ENCODE assay signal across 9 cellular contexts in the genomic region with DNA sequence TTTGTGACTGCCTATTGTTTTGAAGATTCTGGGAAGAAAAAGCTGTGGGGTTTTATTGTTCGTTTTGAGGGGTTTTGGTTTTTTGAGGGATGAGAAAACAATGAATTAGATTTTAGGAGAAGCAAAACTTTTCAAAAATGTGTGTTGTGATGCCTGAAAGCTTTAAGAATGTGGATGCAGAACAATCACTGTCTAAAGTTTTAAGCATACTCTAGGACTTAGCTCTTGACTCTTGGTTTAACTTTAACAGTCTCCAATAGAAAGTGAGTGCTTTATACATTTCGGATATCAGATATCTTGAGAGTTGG. TPM values are rescaled to one million over a fixed set of nuclear protein-coding genes. Genes with fewer than 3 reads are reported as not detected.
A peak's percentile ranks its signal among the peaks of the same experiment; 100 is the strongest.
DNase-seq lines count a peak whose midpoint lies in the region; ATAC-seq, FAIRE-seq and TF ChIP-seq lines count a peak whose summit lies in the region.
"Had no signal": no experiment of that assay in that cellular context is flagged by ENCODE, and none has a peak within 500 bp of the region (broad histone marks: within the 10 kb centered on the region; RNA-seq: fewer than 3 reads in every experiment).

No MANE protein-coding gene starts in this region.

- CTCF ChIA-PET in T-cell (lab: Charles Lee): interaction anchor here (0.6 to 1.8 kb wide), 6 partner anchors 10 to 1081 kb away, joined by 3 to 5 read pairs (median 3); no protein-coding TSS in a partner anchor

- H3K4me3 Mint-ChIP-seq in activated naive CD8-positive, alpha-beta T cell: peak overlapping the region; percentile 66
- H3K4me3 Mint-ChIP-seq in activated naive CD8-positive, alpha-beta T cell treated with anti-CD3 and anti-CD28 coated beads for 36 hours: no peak overlapping the region
- peak overlapping the region; percentile 94 to 97 (median 95) for H3K4me3 Mint-ChIP-seq in T-cell
- peak overlapping the region; percentile 87 to 93 for H3K4me3 Mint-ChIP-seq in stimulated activated naive B cell treated with anti-CD40 and anti-IgM and Interleukin-4, amounts not matched to agents 10 μg/mL and 1 μg/mL and 100 μg/mL, for 72 hours

- POLR2A ChIA-PET in T-cell (lab: Charles Lee): no interaction called here

- H3K4me1 ChIP-seq in pancreas: peaks cover 0 to 14% (median 4%) of the 10 kb centered on the region in 3 donors

- H3K4me3 ChIP-seq in fibroblast of pulmonary artery (replicated peaks; ENCODE audit: low read depth, low read length) (no peak overlapping the region), pancreas (no peak overlapping the region)
- H3K4me3 ChIP-seq: body of pancreas had no signal

- no peaks in the 10 kb centered on the region for H3K9me3 Mint-ChIP-seq in activated naive CD8-positive, alpha-beta T cell (ENCODE audit: low read depth)
- peaks cover 3% of the 10 kb centered on the region for H3K9me3 Mint-ChIP-seq in activated naive CD8-positive, alpha-beta T cell treated with anti-CD3 and anti-CD28 coated beads for 36 hours
- H3K9me3 Mint-ChIP-seq in T-cell: no peaks in the 10 kb centered on the region
- H3K9me3 Mint-ChIP-seq in stimulated activated naive B cell treated with anti-CD40 and anti-IgM and Interleukin-4, amounts not matched to agents 10 μg/mL and 1 μg/mL and 100 μg/mL, for 72 hours: no peaks in the 10 kb centered on the region

- no peaks in the 10 kb centered on the region for H3K36me3 Mint-ChIP-seq in activated naive CD8-positive, alpha-beta T cell
- peaks cover 2% of the 10 kb centered on the region for H3K36me3 Mint-ChIP-seq in activated naive CD8-positive, alpha-beta T cell treated with anti-CD3 and anti-CD28 coated beads for 36 hours
- no peaks in the 10 kb centered on the region for H3K36me3 Mint-ChIP-seq in T-cell
- H3K36me3 Mint-ChIP-seq in stimulated activated naive B cell treated with anti-CD40 and anti-IgM and Interleukin-4, amounts not matched to agents 10 μg/mL and 1 μg/mL and 100 μg/mL, for 72 hours: peaks cover 2 to 7% of the 10 kb centered on the region in 2 donors

- H3K27ac ChIP-seq in pancreas: no peak overlapping the region
- H3K27ac ChIP-seq: body of pancreas had no signal

- 6 to 7% methylated on average over 2 of the region's 2 CpGs for WGBS in pancreas, 2 donors

- no peak overlapping the region for H3K27ac Mint-ChIP-seq in activated naive CD8-positive, alpha-beta T cell
- no peak overlapping the region for H3K27ac Mint-ChIP-seq in activated naive CD8-positive, alpha-beta T cell treated with anti-CD3 and anti-CD28 coated beads for 36 hours
- peak overlapping the region in 1 of 2 donors; percentile 34 for H3K27ac Mint-ChIP-seq in T-cell
- no peak overlapping the region for H3K27ac Mint-ChIP-seq in stimulated activated naive B cell treated with anti-CD40 and anti-IgM and Interleukin-4, amounts not matched to agents 10 μg/mL and 1 μg/mL and 100 μg/mL, for 72 hours

- H3K36me3 ChIP-seq in pancreas: no peaks in the 10 kb centered on the region

- peaks cover 21% of the 10 kb centered on the region for H3K4me1 Mint-ChIP-seq in activated naive CD8-positive, alpha-beta T cell (ENCODE audit: low read depth)
- peaks cover 25% of the 10 kb centered on the region for H3K4me1 Mint-ChIP-seq in activated naive CD8-positive, alpha-beta T cell treated with anti-CD3 and anti-CD28 coated beads for 36 hours
- peaks cover 33 to 34% (median 34%) of the 10 kb centered on the region in 3 donors for H3K4me1 Mint-ChIP-seq in T-cell
- H3K4me1 Mint-ChIP-seq in stimulated activated naive B cell treated with anti-CD40 and anti-IgM and Interleukin-4, amounts not matched to agents 10 μg/mL and 1 μg/mL and 100 μg/mL, for 72 hours: peaks cover 16 to 24% of the 10 kb centered on the region in 2 donors

- peaks cover 2% of the 10 kb centered on the region for H3K27me3 Mint-ChIP-seq in activated naive CD8-positive, alpha-beta T cell
- H3K27me3 Mint-ChIP-seq in activated naive CD8-positive, alpha-beta T cell treated with anti-CD3 and anti-CD28 coated beads for 36 hours: no peaks in the 10 kb centered on the region
- H3K27me3 Mint-ChIP-seq in T-cell: peaks cover 0 to 2% of the 10 kb centered on the region in 2 donors
- peaks cover 0 to 6% of the 10 kb centered on the region in 2 donors for H3K27me3 Mint-ChIP-seq in stimulated activated naive B cell treated with anti-CD40 and anti-IgM and Interleukin-4, amounts not matched to agents 10 μg/mL and 1 μg/mL and 100 μg/mL, for 72 hours

- no peaks in the 10 kb centered on the region for H3K9me3 ChIP-seq in pancreas
- H3K9me3 ChIP-seq: body of pancreas had no signal

- no peak for DNase-seq in activated naive CD8-positive, alpha-beta T cell treated with anti-CD3 and anti-CD28 coated beads for 36 hours
- DNase-seq in T-cell: no peak
- peak; percentile 7 for DNase-seq in fibroblast of pulmonary artery (ENCODE audit: low read depth)
- DNase-seq in stimulated activated naive B cell treated with anti-CD40 and anti-IgM and Interleukin-4, amounts not matched to agents 10 μg/mL and 1 μg/mL and 100 μg/mL, for 72 hours: no peak
- DNase-seq in pancreas: no peak

- no peak for TF ChIP-seq CTCF in fibroblast of pulmonary artery (IDR thresholded peaks at IDR 0.05; ENCODE audit: low read length, missing control alignments)
- no peak for TF ChIP-seq CTCF in pancreas (IDR thresholded peaks at IDR 0.05)

- no peak for FAIRE-seq in pancreas (lab: Jason Lieb, UNC)

- ATAC-seq in T-cell (replicated peaks in 1 of 4) (no peak), pancreas (no peak), GM21717 (IDR thresholded peaks at IDR 0.05; ENCODE audit: unreplicated experiment) (no peak), GM21381 (IDR thresholded peaks at IDR 0.05; ENCODE audit: unreplicated experiment) (no peak)
- ATAC-seq in stimulated activated naive B cell treated with anti-CD40 and anti-IgM and Interleukin-4, amounts not matched to agents 10 μg/mL and 1 μg/mL and 100 μg/mL, for 72 hours (replicated peaks): no peak

- no peaks in the 10 kb centered on the region for H3K27me3 ChIP-seq in pancreas
- H3K27me3 ChIP-seq: body of pancreas had no signal

- intact Hi-C loops in pancreas (cut with DNase I): no loop called here

RNA-seq across cellular contexts. Expression of a gene that starts 0.9 kb away (rescaled TPM):
- not detected for total RNA-seq in activated naive CD8-positive, alpha-beta T cell treated with anti-CD3 and anti-CD28 coated beads for 36 hours
- total RNA-seq in T-cell (not detected), pancreas (not detected)
- not detected for polyA plus RNA-seq in pancreas
- total RNA-seq: body of pancreas had no signal

RNA-seq across cellular contexts. Expression of a gene that starts 1.7 kb away (rescaled TPM):
- total RNA-seq in activated naive CD8-positive, alpha-beta T cell treated with anti-CD3 and anti-CD28 coated beads for 36 hours: 10 to 100 TPM; 50.8 to 59.9 TPM
- total RNA-seq in T-cell (10 to 100 TPM; 34.1 to 65.2 (median 57.8) TPM), pancreas (10 to 100 TPM; 26.9 to 37.4 (median 30.9) TPM)
- 10 to 100 TPM; 32.6 to 33.0 TPM for polyA plus RNA-seq in pancreas
